Comparison of ENCODE assay signal across 1 cellular context in genomic region chr22:21961127-21961867, GRCh38.
TF ChIP-seq lines count a peak whose summit lies in the region.

No MANE protein-coding gene starts in this region.

TF ChIP-seq in HCT116, 20 proteins besides CTCF, POLR2A, EP300 and RAD21 (continued from another document):
- TF ChIP-seq YY1 (IDR thresholded peaks at IDR 0.05; ENCODE audit: extremely low read depth, insufficient replicate concordance, low read depth, low read length) (no peak), POLR2AphosphoS5 (IDR thresholded peaks at IDR 0.05; ENCODE audit: low read depth, low read length) (no peak), CBX3 (IDR thresholded peaks at IDR 0.05; ENCODE audit: low read depth) (no peak)
TF ChIP-seq in HCT116: peak in this region for 0.
